ENCODE assay signal across 1 cellular context in genomic region chr12:109069307-109070231, GRCh38.
TF ChIP-seq lines count a peak whose summit lies in the region.

No MANE protein-coding gene starts in this region.

TF ChIP-seq in HepG2, 621 proteins besides CTCF, POLR2A, EP300 and RAD21 (continues in another document):
- no peak for TF ChIP-seq FLYWCH1 (CRISPR knock-in tag; IDR thresholded peaks at IDR 0.05)
- TF ChIP-seq KLF13 (CRISPR knock-in tag; IDR thresholded peaks at IDR 0.05) = no peak
- TF ChIP-seq HNF4A (CRISPR knock-in tag; IDR thresholded peaks at IDR 0.05) = peak; percentile 52
- TF ChIP-seq ARID4A (CRISPR knock-in tag; IDR thresholded peaks at IDR 0.05; ENCODE audit: borderline replicate concordance) = peak; percentile 14; the same call in 1 of the 2 replicates
- TF ChIP-seq ZNF879 (CRISPR knock-in tag; IDR thresholded peaks at IDR 0.05) = no peak
- no peak for TF ChIP-seq DNMT3B (CRISPR knock-in tag; conservative IDR thresholded peaks at IDR 0.05)
- TF ChIP-seq ZNF12 (CRISPR knock-in tag; IDR thresholded peaks at IDR 0.05) = 0 out of 2 replicates have a peak, but pooled peaks have one; percentile 14
- no peak for TF ChIP-seq NRL (CRISPR knock-in tag; IDR thresholded peaks at IDR 0.05; ENCODE audit: borderline replicate concordance)
- TF ChIP-seq KDM5B (CRISPR knock-in tag; IDR thresholded peaks at IDR 0.05; ENCODE audit: borderline replicate concordance) = 0 out of 2 replicates have a peak, but pooled peaks have one; percentile 20
- peak; percentile 25 for TF ChIP-seq XRCC5 (optimal IDR thresholded peaks at IDR 0.05; ENCODE audit: low read length)
- TF ChIP-seq MAZ (IDR thresholded peaks at IDR 0.05; ENCODE audit: borderline replicate concordance, low read depth, low read length) = no peak
- TF ChIP-seq MAZ (CRISPR knock-in tag; IDR thresholded peaks at IDR 0.05; ENCODE audit: low read depth) = no peak
- no peak for TF ChIP-seq ZBTB14 (CRISPR knock-in tag; IDR thresholded peaks at IDR 0.05)
- no peak for TF ChIP-seq SRSF1 (optimal IDR thresholded peaks at IDR 0.05; ENCODE audit: low read depth, low read length)
- TF ChIP-seq EED (CRISPR knock-in tag; IDR thresholded peaks at IDR 0.05) = no peak
- TF ChIP-seq CCAR2 (optimal IDR thresholded peaks at IDR 0.05; ENCODE audit: low read depth, low read length) = no peak
- peak; percentile 59; the same call in 1 of the 2 replicates for TF ChIP-seq ZNF770 (CRISPR knock-in tag; IDR thresholded peaks at IDR 0.05)
- no peak for TF ChIP-seq ZNF318 (CRISPR knock-in tag; IDR thresholded peaks at IDR 0.05)
- peak; percentile 48; the same call in 1 of the 2 replicates for TF ChIP-seq HNRNPL (IDR thresholded peaks at IDR 0.05; ENCODE audit: low read depth, low read length)
- TF ChIP-seq ZNF276 (CRISPR knock-in tag; IDR thresholded peaks at IDR 0.05; ENCODE audit: low read depth) = no peak
- TF ChIP-seq, protein P1, sequence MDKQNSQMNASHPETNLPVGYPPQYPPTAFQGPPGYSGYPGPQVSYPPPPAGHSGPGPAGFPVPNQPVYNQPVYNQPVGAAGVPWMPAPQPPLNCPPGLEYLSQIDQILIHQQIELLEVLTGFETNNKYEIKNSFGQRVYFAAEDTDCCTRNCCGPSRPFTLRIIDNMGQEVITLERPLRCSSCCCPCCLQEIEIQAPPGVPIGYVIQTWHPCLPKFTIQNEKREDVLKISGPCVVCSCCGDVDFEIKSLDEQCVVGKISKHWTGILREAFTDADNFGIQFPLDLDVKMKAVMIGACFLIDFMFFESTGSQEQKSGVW (CRISPR knock-in tag; IDR thresholded peaks at IDR 0.05; ENCODE audit: borderline replicate concordance) = no peak
- no peak for TF ChIP-seq ARNT2 (CRISPR knock-in tag; IDR thresholded peaks at IDR 0.05; ENCODE audit: low read depth)
- TF ChIP-seq SOX6 (IDR thresholded peaks at IDR 0.05) = no peak
- TF ChIP-seq SOX6 (CRISPR knock-in tag; IDR thresholded peaks at IDR 0.05) = 0 out of 2 replicates have a peak, but pooled peaks have one; percentile 13
- no peak for TF ChIP-seq ZNF629 (CRISPR knock-in tag; conservative IDR thresholded peaks at IDR 0.05)
- TF ChIP-seq ZBTB38 (CRISPR knock-in tag; IDR thresholded peaks at IDR 0.05) = peak; percentile 39; the same call in 1 of the 2 replicates
- no peak for TF ChIP-seq STAT6 (CRISPR knock-in tag; IDR thresholded peaks at IDR 0.05; ENCODE audit: borderline replicate concordance)
- 0 out of 2 replicates have a peak, but pooled peaks have one; percentile 8 for TF ChIP-seq PATZ1 (CRISPR knock-in tag; IDR thresholded peaks at IDR 0.05)
- TF ChIP-seq ZNF329 (CRISPR knock-in tag; IDR thresholded peaks at IDR 0.05; ENCODE audit: low read depth) = no peak
